In genomic region chr16:88442435-88442810, GRCh38 we compare ENCODE assay signal across 3 cellular contexts.
TF ChIP-seq lines count a peak whose summit lies in the region.

No MANE protein-coding gene starts in this region.

TF ChIP-seq in HepG2, 621 proteins besides CTCF, POLR2A, EP300 and RAD21 (continues in another document):
- TF ChIP-seq RARG (CRISPR knock-in tag; IDR thresholded peaks at IDR 0.05; ENCODE audit: low read depth) (no peak), HDAC1 (CRISPR knock-in tag; IDR thresholded peaks at IDR 0.05) (no peak), NONO (IDR thresholded peaks at IDR 0.05) (no peak), NONO (CRISPR knock-in tag; conservative IDR thresholded peaks at IDR 0.05) (no peak), AHR (CRISPR knock-in tag; IDR thresholded peaks at IDR 0.05) (no peak), ZNF652 (CRISPR knock-in tag; IDR thresholded peaks at IDR 0.05; ENCODE audit: borderline replicate concordance, low read depth) (no peak), SRSF1 (optimal IDR thresholded peaks at IDR 0.05; ENCODE audit: low read depth, low read length) (peak; percentile 68), ZBTB39 (CRISPR knock-in tag; IDR thresholded peaks at IDR 0.05) (no peak), TAF1 (CRISPR knock-in tag; IDR thresholded peaks at IDR 0.05) (no peak), SKIL (CRISPR knock-in tag; IDR thresholded peaks at IDR 0.05; ENCODE audit: borderline replicate concordance) (0 out of 2 replicates have a peak, but pooled peaks have one; percentile 19), KLF12 (CRISPR knock-in tag; IDR thresholded peaks at IDR 0.05; ENCODE audit: borderline replicate concordance) (no peak), ZNF383 (CRISPR knock-in tag; IDR thresholded peaks at IDR 0.05; ENCODE audit: borderline replicate concordance) (0 out of 2 replicates have a peak, but pooled peaks have one; percentile 55), HNRNPK (IDR thresholded peaks at IDR 0.05; ENCODE audit: low read depth, low read length, poor library complexity, severe bottlenecking) (peak; percentile 9), ZNF615 (CRISPR knock-in tag; IDR thresholded peaks at IDR 0.05; ENCODE audit: borderline replicate concordance) (no peak), HNF4A (CRISPR knock-in tag; IDR thresholded peaks at IDR 0.05) (0 out of 2 replicates have a peak, but pooled peaks have one; percentile 40), HNF1B (CRISPR knock-in tag; IDR thresholded peaks at IDR 0.05) (no peak), ZNF33B (CRISPR knock-in tag; IDR thresholded peaks at IDR 0.05) (no peak)

TF ChIP-seq in IMR-90, 13 proteins besides CTCF, POLR2A, EP300 and RAD21:
- TF ChIP-seq CHD1 (IDR thresholded peaks at IDR 0.05; ENCODE audit: low read depth, low read length) (no peak), MAFK (IDR thresholded peaks at IDR 0.05; ENCODE audit: low read depth, low read length) (no peak), RCOR1 (IDR thresholded peaks at IDR 0.05; ENCODE audit: insufficient replicate concordance, low read length) (no peak), CEBPB (IDR thresholded peaks at IDR 0.05; ENCODE audit: low read depth, low read length) (no peak), BHLHE40 (IDR thresholded peaks at IDR 0.05; ENCODE audit: low read depth, low read length) (no peak), SMC3 (IDR thresholded peaks at IDR 0.05; ENCODE audit: low read depth, low read length) (no peak), FOS (IDR thresholded peaks at IDR 0.05; ENCODE audit: low read depth, low read length) (no peak), USF2 (IDR thresholded peaks at IDR 0.05; ENCODE audit: low read depth, low read length) (no peak), MAZ (IDR thresholded peaks at IDR 0.05; ENCODE audit: borderline replicate concordance, low read depth, low read length) (no peak), ELK1 (IDR thresholded peaks at IDR 0.05; ENCODE audit: borderline replicate concordance, low read depth, low read length) (no peak), MXI1 (IDR thresholded peaks at IDR 0.05; ENCODE audit: borderline replicate concordance, low read depth, low read length) (no peak), NFE2L2 (IDR thresholded peaks at IDR 0.05; ENCODE audit: low read depth, low read length) (no peak), RFX5 (IDR thresholded peaks at IDR 0.05; ENCODE audit: low read depth, low read length) (no peak)
TF ChIP-seq in IMR-90: peak in this region for 0.

TF ChIP-seq in WTC11, 78 proteins besides CTCF, POLR2A, EP300 and RAD21:
- TF ChIP-seq EMX1 (CRISPR knock-in tag; IDR thresholded peaks at IDR 0.05), result no peak
- TF ChIP-seq ZNF423 (CRISPR knock-in tag; IDR thresholded peaks at IDR 0.05), result peak; percentile 30; the same call in 1 of the 2 replicates
- TF ChIP-seq JAZF1 (CRISPR knock-in tag; IDR thresholded peaks at IDR 0.05), result no peak
- TF ChIP-seq SP1 (CRISPR knock-in tag; conservative IDR thresholded peaks at IDR 0.05), result 0 out of 2 replicates have a peak, but pooled peaks have one; percentile 3
